1 cellular context compared by ENCODE assay signal in genomic region chr12:10618338-10618987, GRCh38.
TF ChIP-seq lines count a peak whose summit lies in the region.

No MANE protein-coding gene starts in this region.

TF ChIP-seq in K562, 482 proteins besides CTCF, POLR2A, EP300 and RAD21 (continued from another document and continues in another):
- TF ChIP-seq HMBOX1 (IDR thresholded peaks at IDR 0.05) (peak; percentile 30), EZH2 (IDR thresholded peaks at IDR 0.05; ENCODE audit: borderline replicate concordance, low read depth, low read length) (no peak), ZBED1 (IDR thresholded peaks at IDR 0.05) (no peak), ZNF407 (IDR thresholded peaks at IDR 0.05; ENCODE audit: low read depth) (no peak), TCF15 (CRISPR knock-in tag; IDR thresholded peaks at IDR 0.05) (no peak), CBX1 (IDR thresholded peaks at IDR 0.05; ENCODE audit: low read depth) (no peak), CLOCK (CRISPR knock-in tag; IDR thresholded peaks at IDR 0.05; ENCODE audit: borderline replicate concordance) (no peak), ZNF609 (CRISPR knock-in tag; IDR thresholded peaks at IDR 0.05; ENCODE audit: borderline replicate concordance) (no peak), ZNF318 (IDR thresholded peaks at IDR 0.05; ENCODE audit: borderline replicate concordance in 1 of 2, low read depth in 1 of 2) (peak in 1 of 2 experiments; percentile 27; a peak in 1 of 4 replicates), PBX2 (CRISPR knock-in tag; IDR thresholded peaks at IDR 0.05; ENCODE audit: low read depth) (no peak), PBX2 (tag; conservative IDR thresholded peaks at IDR 0.05; ENCODE audit: low read depth) (peak; percentile 57), CREM (IDR thresholded peaks at IDR 0.05; ENCODE audit: low read depth) (no peak), NCOA6 (IDR thresholded peaks at IDR 0.05) (no peak), HNRNPLL (IDR thresholded peaks at IDR 0.05; ENCODE audit: low read depth, low read length, poor library complexity, severe bottlenecking) (no peak)
